Comparison of ENCODE assay signal across 9 cellular contexts in genomic region chr1:10474309-10474612, GRCh38. TPM values are rescaled to one million over a fixed set of nuclear protein-coding genes. Genes with fewer than 3 reads are reported as not detected.
DNase-seq lines count a peak whose midpoint lies in the region; ATAC-seq, FAIRE-seq and TF ChIP-seq lines count a peak whose summit lies in the region.
"Not testable (repeated sequence)": the region's sequence is repeated elsewhere in the genome, so short reads cannot be mapped to it uniquely, and the experiment has no call there.
"Had no signal": no experiment of that assay in that cellular context is flagged by ENCODE, and none has a peak within 500 bp of the region (broad histone marks: within the 10 kb centered on the region; RNA-seq: fewer than 3 reads in every experiment).

No MANE protein-coding gene starts in this region.

- 60% methylated on average over 1 of the region's 10 CpGs; no CpG with 5 or more reads in 1 of the 2 experiments for WGBS in IMR-90 (ENCODE audit: extremely low coverage in 2 of 2, insufficient read length in 1 of 2), 2 experiments

- H3K23ac ChIP-seq in IMR-90 (ENCODE audit: low read depth, low read length) = not testable (repeated sequence)

- not testable (repeated sequence) for FAIRE-seq in kidney (lab: Jason Lieb, UNC)

- DNase-seq in IMR-90; T-helper 17 cell; activated naive CD8-positive, alpha-beta T cell treated with anti-CD3 and anti-CD28 coated beads, Interleukin-2, amount 50 U/mL, for 24 hours; endothelial cell (ENCODE audit: low spot score): not testable (repeated sequence)
- DNase-seq in kidney = peak; percentile 35

- not testable (repeated sequence) for H3K27ac ChIP-seq in BLaER1; IMR-90 (ENCODE audit: insufficient read depth, low read length); stomach smooth muscle (ENCODE audit: low read length)
- H3K27ac ChIP-seq in kidney (ENCODE audit: low read depth in 2 of 2, low read length in 2 of 2) = peak overlapping the region in 1 of 2 donors; percentile 69

- peaks cover 28% of the 10 kb centered on the region for H4K20me1 ChIP-seq in BLaER1
- not testable (repeated sequence) for H4K20me1 ChIP-seq in IMR-90 (ENCODE audit: insufficient read depth, low read length)

- not testable (repeated sequence) for H3K56ac ChIP-seq in IMR-90 (ENCODE audit: extremely low read depth, insufficient read depth, low read length)

- not testable (repeated sequence) for ATAC-seq in IMR-90 (ENCODE audit: low read depth); T-helper 17 cell; activated naive CD8-positive, alpha-beta T cell treated with anti-CD3 and anti-CD28 coated beads, Interleukin-2, amount 50 U/mL, for 24 hours

- not testable (repeated sequence) for TF ChIP-seq RAD21 in IMR-90 (IDR thresholded peaks at IDR 0.05; ENCODE audit: low read length)

- not testable (repeated sequence) for TF ChIP-seq POLR2A in IMR-90 (IDR thresholded peaks at IDR 0.05; ENCODE audit: low read depth, low read length)

- H2BK120ac ChIP-seq in IMR-90 (ENCODE audit: low read depth, low read length) = not testable (repeated sequence)

- peaks cover 14 to 44% of the 10 kb centered on the region in 2 experiments for H3K79me1 ChIP-seq in IMR-90 (ENCODE audit: low read depth in 1 of 2, low read length in 2 of 2)

- not testable (repeated sequence) for H3K9me1 ChIP-seq in IMR-90 (ENCODE audit: insufficient read depth, low read length)

- CTCF ChIA-PET in IMR-90 (lab: Yijun Ruan, JAX) = interaction anchor here (1.0 kb wide), 1 partner anchor 24 kb away, joined by 3 read pairs; the partner anchor contains the start of gene CORT

- H3K4me3 ChIP-seq in BLaER1 = peak overlapping the region; percentile 88
- peak overlapping the region; percentile 94; the same call in 1 of the 2 replicates for H3K4me3 ChIP-seq in IMR-90 (ENCODE audit: insufficient read depth, low read depth, low read length)
- peak overlapping the region; percentile 95 to 98 for H3K4me3 ChIP-seq in kidney (ENCODE audit: low read length in 2 of 2)
- peak overlapping the region; percentile 70 for H3K4me3 ChIP-seq in neuron (ENCODE audit: low read length)
- peak overlapping the region; percentile 82 to 95 for H3K4me3 ChIP-seq in stomach smooth muscle (ENCODE audit: low read length in 2 of 2)

- not testable (repeated sequence) for H3K27me3 Mint-ChIP-seq in T-helper 17 cell; activated naive CD8-positive, alpha-beta T cell treated with anti-CD3 and anti-CD28 coated beads, Interleukin-2, amount 50 U/mL, for 24 hours; endothelial cell (ENCODE audit: unreplicated experiment)

- in situ Hi-C loops in IMR-90 (cut with MboI; ENCODE audit: low sequenced_read_pairs) = not testable (repeated sequence)

- not testable (repeated sequence) for BruUV-seq in IMR-90 (replicated peaks; lab: Mats Ljungman, UMichigan)

- not testable (repeated sequence) for H3K9me3 ChIP-seq in BLaER1; IMR-90 (ENCODE audit: control insufficient read depth, insufficient read depth, low read length); T-helper 17 cell (ENCODE audit: control insufficient read depth, low read length, poor library complexity, severe bottlenecking); kidney (ENCODE audit: control insufficient read depth in 1 of 2, low read length in 2 of 2); neuron (ENCODE audit: low read length); stomach smooth muscle (ENCODE audit: control insufficient read depth in 2 of 2, low read length in 2 of 2)

- not testable (repeated sequence) for H2BK20ac ChIP-seq in IMR-90 (ENCODE audit: low read depth, low read length)

- H3K36me3 ChIP-seq in BLaER1 = peaks cover 14% of the 10 kb centered on the region
- H3K36me3 ChIP-seq in IMR-90 (ENCODE audit: control insufficient read depth, insufficient read depth, low read length); kidney (ENCODE audit: control insufficient read depth in 1 of 2, insufficient read depth in 2 of 2, low read length in 2 of 2); neuron (ENCODE audit: insufficient read depth, low read length); stomach smooth muscle (ENCODE audit: control insufficient read depth in 2 of 2, insufficient read depth in 2 of 2, low read length in 2 of 2): not testable (repeated sequence)

- intact Hi-C loops in IMR-90 (cut with micrococcal nuclease); kidney (cut with DNase I): not testable (repeated sequence)

- H4K5ac ChIP-seq in IMR-90 (ENCODE audit: low read depth, low read length) = peak overlapping the region; percentile 27

- H3K9ac ChIP-seq in BLaER1; IMR-90 (ENCODE audit: low read depth, low read length); kidney (ENCODE audit: low read length in 2 of 2); stomach smooth muscle (ENCODE audit: low read length in 2 of 2): not testable (repeated sequence)

- POLR2A ChIA-PET in IMR-90 (lab: Charles Lee; ENCODE audit: unreplicated experiment) = not testable (repeated sequence)

- peak overlapping the region; percentile 92 for H3K27ac Mint-ChIP-seq in T-helper 17 cell
- H3K27ac Mint-ChIP-seq in activated naive CD8-positive, alpha-beta T cell treated with anti-CD3 and anti-CD28 coated beads, Interleukin-2, amount 50 U/mL, for 24 hours = peak overlapping the region; percentile 87
- not testable (repeated sequence) for H3K27ac Mint-ChIP-seq in endothelial cell (ENCODE audit: unreplicated experiment)

- H3K18ac ChIP-seq in IMR-90 (ENCODE audit: low read depth, low read length) = not testable (repeated sequence)

- not testable (repeated sequence) for H3K27me3 ChIP-seq in BLaER1; IMR-90 (ENCODE audit: control insufficient read depth, insufficient read depth, low read length); neuron (ENCODE audit: insufficient read depth, low read length); stomach smooth muscle (ENCODE audit: control insufficient read depth in 1 of 2, insufficient read depth in 2 of 2, low read length in 2 of 2)

- H3K4ac ChIP-seq in IMR-90 (ENCODE audit: low read depth, low read length) = not testable (repeated sequence)

- peaks cover 40% of the 10 kb centered on the region for H3K4me1 ChIP-seq in BLaER1
- not testable (repeated sequence) for H3K4me1 ChIP-seq in IMR-90 (ENCODE audit: control insufficient read depth, insufficient read depth, low read length)
- H3K4me1 ChIP-seq in kidney (ENCODE audit: control insufficient read depth in 1 of 2, insufficient read depth in 1 of 2, low read depth in 1 of 2, low read length in 2 of 2) = peaks cover 3 to 21% of the 10 kb centered on the region in 2 donors
- H3K4me1 ChIP-seq in neuron (ENCODE audit: insufficient read depth, low read length) = peaks cover 18% of the 10 kb centered on the region
- peaks cover 23% of the 10 kb centered on the region for H3K4me1 ChIP-seq in stomach smooth muscle (ENCODE audit: control insufficient read depth, insufficient read depth, low read length)

- not testable (repeated sequence) for H2AK9ac ChIP-seq in IMR-90 (replicated peaks; ENCODE audit: low read depth, low read length, poor library complexity)

- H2AFZ ChIP-seq in IMR-90 (replicated peaks; ENCODE audit: low read length, poor library complexity) = peak overlapping the region; percentile 96
- H2AFZ ChIP-seq in neuron (ENCODE audit: low read depth, low read length) = peak overlapping the region; percentile 39

- not testable (repeated sequence) for TF ChIP-seq CTCF in IMR-90 (conservative IDR thresholded peaks at IDR 0.05; ENCODE audit: low read depth, low read length); endothelial cell (IDR thresholded peaks at IDR 0.05; ENCODE audit: unreplicated experiment); kidney (IDR thresholded peaks at IDR 0.05; ENCODE audit: borderline replicate concordance, extremely low read depth, insufficient read depth)

- H3K4me2 ChIP-seq in BLaER1 = peak overlapping the region; percentile 72
- H3K4me2 ChIP-seq in IMR-90 (ENCODE audit: low read depth, low read length) = peak overlapping the region; percentile 53

- not testable (repeated sequence) for H4K91ac ChIP-seq in IMR-90 (ENCODE audit: insufficient read depth, low read depth, low read length)

- dilution Hi-C loops in IMR-90 (cut with HindIII; ENCODE audit: low sequenced_read_pairs, unreplicated experiment) = not testable (repeated sequence)

- H3K36me3 Mint-ChIP-seq in T-helper 17 cell (ENCODE audit: low read depth); activated naive CD8-positive, alpha-beta T cell treated with anti-CD3 and anti-CD28 coated beads, Interleukin-2, amount 50 U/mL, for 24 hours (ENCODE audit: low read depth); endothelial cell (ENCODE audit: low read depth, unreplicated experiment): not testable (repeated sequence)

- not testable (repeated sequence) for H2BK15ac ChIP-seq in IMR-90 (ENCODE audit: low read depth, low read length)

- H3K14ac ChIP-seq in IMR-90 (replicated peaks; ENCODE audit: low read depth, low read length) = not testable (repeated sequence)

- peak overlapping the region; percentile 65 to 88; a peak in 2 of 4 replicates for H4K8ac ChIP-seq in IMR-90 (ENCODE audit: low read depth in 2 of 2, low read length in 2 of 2)

- H2AK5ac ChIP-seq in IMR-90 (ENCODE audit: low read depth, low read length) = not testable (repeated sequence)

- H2BK5ac ChIP-seq in IMR-90 (ENCODE audit: low read depth, low read length, poor library complexity, severe bottlenecking) = not testable (repeated sequence)

- H3K4me3 Mint-ChIP-seq in T-helper 17 cell (peak overlapping the region; percentile 96), endothelial cell (ENCODE audit: unreplicated experiment) (peak overlapping the region; percentile 90)
- peak overlapping the region; percentile 96 for H3K4me3 Mint-ChIP-seq in activated naive CD8-positive, alpha-beta T cell treated with anti-CD3 and anti-CD28 coated beads, Interleukin-2, amount 50 U/mL, for 24 hours

- H3K4me1 Mint-ChIP-seq in T-helper 17 cell (peaks cover 27% of the 10 kb centered on the region), endothelial cell (ENCODE audit: unreplicated experiment) (peaks cover 28% of the 10 kb centered on the region)
- peaks cover 50% of the 10 kb centered on the region for H3K4me1 Mint-ChIP-seq in activated naive CD8-positive, alpha-beta T cell treated with anti-CD3 and anti-CD28 coated beads, Interleukin-2, amount 50 U/mL, for 24 hours

- H3K9me3 Mint-ChIP-seq in activated naive CD8-positive, alpha-beta T cell treated with anti-CD3 and anti-CD28 coated beads, Interleukin-2, amount 50 U/mL, for 24 hours; endothelial cell (ENCODE audit: unreplicated experiment): not testable (repeated sequence)

RNA-seq across cellular contexts. Expression of gene PEX14, which starts 0.5 kb away (rescaled TPM):
- 8.9 and 9.5 TPM in 2 replicates for total RNA-seq in IMR-90 (2012; rRNA removed)
- polyA plus RNA-seq in IMR-90 (2012; rRNA removed) = 22.0 and 22.5 TPM in 2 replicates
- polyA plus RNA-seq in IMR-90 (2012; cell fraction: cytosol; rRNA removed) = 16.8 and 24.0 TPM in 2 replicates
- polyA plus RNA-seq in IMR-90 (2012; cell fraction: nucleus; rRNA removed; ENCODE audit: low replicate concordance) = 21.7 and 28.9 TPM in 2 replicates
- total RNA-seq in T-helper 17 cell = 10 to 100 TPM; 16.0 TPM
- total RNA-seq in endothelial cell (ENCODE audit: unreplicated experiment) = 20.9 TPM
- total RNA-seq in kidney = 22.8 TPM
- polyA plus RNA-seq in kidney (ENCODE audit: insufficient read depth, low read depth, low replicate concordance) = 25.8 TPM

RNA-seq across cellular contexts. Expression of gene DFFA, which starts 1.9 kb away (rescaled TPM):
- total RNA-seq in IMR-90 (2012; rRNA removed) = 56.1 and 62.6 TPM in 2 replicates
- polyA plus RNA-seq in IMR-90 (2012; rRNA removed) = 25.3 and 28.1 TPM in 2 replicates
- 15.5 and 19.7 TPM in 2 replicates for polyA plus RNA-seq in IMR-90 (2012; cell fraction: cytosol; rRNA removed)
- polyA plus RNA-seq in IMR-90 (2012; cell fraction: nucleus; rRNA removed; ENCODE audit: low replicate concordance) = 8.5 and 12.8 TPM in 2 replicates
- 10 to 100 TPM; 14.6 to 15.1 TPM for total RNA-seq in T-helper 17 cell
- total RNA-seq in endothelial cell (ENCODE audit: unreplicated experiment) = 77.1 TPM
- 33.4 TPM for total RNA-seq in kidney
- polyA plus RNA-seq in kidney (ENCODE audit: insufficient read depth, low read depth, low replicate concordance) = 27.2 TPM

RNA-seq across cellular contexts. Expression of gene CORT, which starts 24.4 kb away (rescaled TPM):
- total RNA-seq in IMR-90 (2012; rRNA removed) (not detected in 2 replicates), T-helper 17 cell (under 1 TPM; 0.42 to 0.52 TPM), endothelial cell (ENCODE audit: unreplicated experiment) (0.77 TPM), kidney (0.22 TPM)
- polyA plus RNA-seq in IMR-90 (2012; rRNA removed) (0.10 and 0.13 TPM in 2 replicates), kidney (ENCODE audit: insufficient read depth, low read depth, low replicate concordance) (0.62 TPM)
- polyA plus RNA-seq in IMR-90 (2012; cell fraction: cytosol; rRNA removed) = 0.03 and 0.05 TPM in 2 replicates
- 0.22 and 0.26 TPM in 2 replicates for polyA plus RNA-seq in IMR-90 (2012; cell fraction: nucleus; rRNA removed; ENCODE audit: low replicate concordance)
- total RNA-seq: kidney epithelial cell had no signal

RNA-seq across cellular contexts. Expression of gene CENPS, which starts 44.0 kb away (rescaled TPM):
- 9.9 and 11.4 TPM in 2 replicates for total RNA-seq in IMR-90 (2012; rRNA removed)
- 10.6 and 12.3 TPM in 2 replicates for polyA plus RNA-seq in IMR-90 (2012; rRNA removed)
- polyA plus RNA-seq in IMR-90 (2012; cell fraction: cytosol; rRNA removed) = 5.4 and 6.6 TPM in 2 replicates
- 3.8 and 5.6 TPM in 2 replicates for polyA plus RNA-seq in IMR-90 (2012; cell fraction: nucleus; rRNA removed; ENCODE audit: low replicate concordance)
- 1 to 10 TPM; 3.8 to 6.3 TPM for total RNA-seq in T-helper 17 cell
- 9.8 TPM for total RNA-seq in endothelial cell (ENCODE audit: unreplicated experiment)
- total RNA-seq in kidney = 21.9 TPM
- polyA plus RNA-seq in kidney (ENCODE audit: insufficient read depth, low read depth, low replicate concordance) = 45.1 TPM
